In genomic region chr6:37171141-37171969, GRCh38 we compare ENCODE assay signal across 8 cellular contexts. TPM values are rescaled to one million over a fixed set of nuclear protein-coding genes. Genes with fewer than 3 reads are reported as not detected.
DNase-seq lines count a peak whose midpoint lies in the region; ATAC-seq and TF ChIP-seq lines count a peak whose summit lies in the region.

No MANE protein-coding gene starts in this region.

- H3F3A ChIP-seq in GM23338 (replicated peaks; ENCODE audit: low read depth) = peaks cover 37% of the 10 kb centered on the region

- peak overlapping the region; percentile 85 for H3K27ac Mint-ChIP-seq in GM23338
- H3K27ac Mint-ChIP-seq in T-cell = peak overlapping the region; percentile 94 to 97

- H3K9me3 Mint-ChIP-seq in GM23338 (peaks cover 2% of the 10 kb centered on the region; the same call in 2 of the 3 replicates), T-cell (no peaks in the 10 kb centered on the region)

- H3K4me3 ChIP-seq in A673 (ENCODE audit: low read depth, low read length, poor library complexity, severe bottlenecking) (peak overlapping the region; percentile 64), GM23338 (peak overlapping the region; percentile 64)

- intact Hi-C loops in A673 (cut with micrococcal nuclease; ENCODE audit: unreplicated experiment) = loop anchor here (1.0 to 10.0 kb wide), 2 partner anchors 112 to 287 kb away; partner anchors contain the start of gene C6orf89

- no peak overlapping the region for H3K27ac ChIP-seq in A673 (ENCODE audit: low read depth, low read length, poor library complexity, severe bottlenecking)
- H3K27ac ChIP-seq in GM23338 (ENCODE audit: low read depth) = peak overlapping the region; percentile 70
- H3K27ac ChIP-seq in layer of hippocampus (ENCODE audit: low read depth, low read length) = peak overlapping the region; percentile 88

- peaks cover 42% of the 10 kb centered on the region for H3K79me2 ChIP-seq in GM23338 (replicated peaks; ENCODE audit: insufficient read depth)

- H3K27me3 Mint-ChIP-seq in GM23338 (ENCODE audit: insufficient read depth, low read depth, poor library complexity) (peaks cover 13% of the 10 kb centered on the region), T-cell (no peaks in the 10 kb centered on the region)

- H3K27me3 ChIP-seq in A673 (replicated peaks; ENCODE audit: insufficient read depth, low read depth, low read length, poor library complexity) = no peaks in the 10 kb centered on the region
- H3K27me3 ChIP-seq in GM23338 (ENCODE audit: insufficient read depth) = no peaks in the 10 kb centered on the region
- no peaks in the 10 kb centered on the region for H3K27me3 ChIP-seq in layer of hippocampus (ENCODE audit: control insufficient read depth, insufficient read depth, low read length)

- H3K4me2 ChIP-seq in GM23338 = peak overlapping the region; percentile 85

- H3K4me3 Mint-ChIP-seq in GM23338 (peak overlapping the region; percentile 90), T-cell (peak overlapping the region; percentile 90 to 92 (median 91))

- no peaks in the 10 kb centered on the region for H3K9me3 ChIP-seq in A673 (ENCODE audit: low read depth, low read length, poor library complexity, severe bottlenecking)

- H3K4me1 Mint-ChIP-seq in GM23338 (peaks cover 48% of the 10 kb centered on the region), T-cell (peaks cover 54 to 56% (median 55%) of the 10 kb centered on the region in 3 donors)

- DNase-seq in A673 (ENCODE audit: low spot score) = peak; percentile 30
- peak; percentile 36 for DNase-seq in GM23338 (ENCODE audit: low spot score)
- peak in 21 of 34 experiments; percentile 5 to 52 (median 34) for DNase-seq in T-cell
- DNase-seq in central memory CD4-positive, alpha-beta T cell = peak; percentile 30
- DNase-seq in stimulated activated CD4-positive, alpha-beta T cell treated with anti-CD3 and anti-CD28 coated beads, Interleukin-2, amount 100 ng/mL, for 24 hours = peak; percentile 43 to 45

- H3K36me3 Mint-ChIP-seq in GM23338 (ENCODE audit: low read depth) = peaks cover 49% of the 10 kb centered on the region
- peaks cover 49% of the 10 kb centered on the region for H3K36me3 Mint-ChIP-seq in T-cell

- no peak overlapping the region for H2AFZ ChIP-seq in GM23338

- no TSS peak for BruUV-seq in A673 (replicated peaks; lab: Mats Ljungman, UMichigan)

- CTCF ChIA-PET in A673 (lab: Charles Lee) = interaction anchor here (0.6 to 5.4 kb wide), 11 partner anchors 39 to 194 kb away, joined by 3 to 38 read pairs (median 4); no protein-coding TSS in a partner anchor
- CTCF ChIA-PET in T-cell (lab: Charles Lee) = interaction anchor here (0.5 to 8.6 kb wide), 25 partner anchors 10 to 1846 kb away, joined by 3 to 142 read pairs (median 4); partner anchors contain the start of gene C6orf89 (in 1 of the 2)

- peaks cover 8% of the 10 kb centered on the region for H3K4me1 ChIP-seq in A673 (ENCODE audit: insufficient read depth, low read length, poor library complexity, severe bottlenecking)
- H3K4me1 ChIP-seq in GM23338 (ENCODE audit: insufficient read depth) = peaks cover 20% of the 10 kb centered on the region

- TF ChIP-seq CTCF in A673 (conservative IDR thresholded peaks at IDR 0.05; ENCODE audit: low read depth, low read length) (no peak), GM23338 (conservative IDR thresholded peaks at IDR 0.05; ENCODE audit: low read depth in 2 of 2) (no peak)

- H3K9me2 ChIP-seq in GM23338 (ENCODE audit: insufficient read depth) = no peaks in the 10 kb centered on the region

- peaks cover 30% of the 10 kb centered on the region for H4K20me1 ChIP-seq in GM23338 (replicated peaks; ENCODE audit: insufficient read depth)

- POLR2A ChIA-PET in A673 (lab: Charles Lee; ENCODE audit: low non-redundant PET) (no interaction called here), T-cell (lab: Charles Lee) (interaction anchor here (0.7 to 2.0 kb wide), 6 partner anchors 38 to 192 kb away, joined by 3 to 7 read pairs (median 4); no protein-coding TSS in a partner anchor)

- peaks cover 31% of the 10 kb centered on the region for H3K36me3 ChIP-seq in A673 (ENCODE audit: insufficient read depth, low read length, poor library complexity, severe bottlenecking)
- H3K36me3 ChIP-seq in GM23338 (ENCODE audit: insufficient read depth) = peaks cover 30% of the 10 kb centered on the region

- ATAC-seq in GM23338 (peak; percentile 3), T-cell (replicated peaks in 1 of 4) (no peak), HG03025 (IDR thresholded peaks at IDR 0.05; ENCODE audit: low FRiP score, unreplicated experiment) (no peak), HG03280 (IDR thresholded peaks at IDR 0.05; ENCODE audit: unreplicated experiment) (no peak)

TF ChIP-seq in GM23338, 12 proteins besides CTCF, POLR2A, EP300 and RAD21:
- TF ChIP-seq, protein P1, sequence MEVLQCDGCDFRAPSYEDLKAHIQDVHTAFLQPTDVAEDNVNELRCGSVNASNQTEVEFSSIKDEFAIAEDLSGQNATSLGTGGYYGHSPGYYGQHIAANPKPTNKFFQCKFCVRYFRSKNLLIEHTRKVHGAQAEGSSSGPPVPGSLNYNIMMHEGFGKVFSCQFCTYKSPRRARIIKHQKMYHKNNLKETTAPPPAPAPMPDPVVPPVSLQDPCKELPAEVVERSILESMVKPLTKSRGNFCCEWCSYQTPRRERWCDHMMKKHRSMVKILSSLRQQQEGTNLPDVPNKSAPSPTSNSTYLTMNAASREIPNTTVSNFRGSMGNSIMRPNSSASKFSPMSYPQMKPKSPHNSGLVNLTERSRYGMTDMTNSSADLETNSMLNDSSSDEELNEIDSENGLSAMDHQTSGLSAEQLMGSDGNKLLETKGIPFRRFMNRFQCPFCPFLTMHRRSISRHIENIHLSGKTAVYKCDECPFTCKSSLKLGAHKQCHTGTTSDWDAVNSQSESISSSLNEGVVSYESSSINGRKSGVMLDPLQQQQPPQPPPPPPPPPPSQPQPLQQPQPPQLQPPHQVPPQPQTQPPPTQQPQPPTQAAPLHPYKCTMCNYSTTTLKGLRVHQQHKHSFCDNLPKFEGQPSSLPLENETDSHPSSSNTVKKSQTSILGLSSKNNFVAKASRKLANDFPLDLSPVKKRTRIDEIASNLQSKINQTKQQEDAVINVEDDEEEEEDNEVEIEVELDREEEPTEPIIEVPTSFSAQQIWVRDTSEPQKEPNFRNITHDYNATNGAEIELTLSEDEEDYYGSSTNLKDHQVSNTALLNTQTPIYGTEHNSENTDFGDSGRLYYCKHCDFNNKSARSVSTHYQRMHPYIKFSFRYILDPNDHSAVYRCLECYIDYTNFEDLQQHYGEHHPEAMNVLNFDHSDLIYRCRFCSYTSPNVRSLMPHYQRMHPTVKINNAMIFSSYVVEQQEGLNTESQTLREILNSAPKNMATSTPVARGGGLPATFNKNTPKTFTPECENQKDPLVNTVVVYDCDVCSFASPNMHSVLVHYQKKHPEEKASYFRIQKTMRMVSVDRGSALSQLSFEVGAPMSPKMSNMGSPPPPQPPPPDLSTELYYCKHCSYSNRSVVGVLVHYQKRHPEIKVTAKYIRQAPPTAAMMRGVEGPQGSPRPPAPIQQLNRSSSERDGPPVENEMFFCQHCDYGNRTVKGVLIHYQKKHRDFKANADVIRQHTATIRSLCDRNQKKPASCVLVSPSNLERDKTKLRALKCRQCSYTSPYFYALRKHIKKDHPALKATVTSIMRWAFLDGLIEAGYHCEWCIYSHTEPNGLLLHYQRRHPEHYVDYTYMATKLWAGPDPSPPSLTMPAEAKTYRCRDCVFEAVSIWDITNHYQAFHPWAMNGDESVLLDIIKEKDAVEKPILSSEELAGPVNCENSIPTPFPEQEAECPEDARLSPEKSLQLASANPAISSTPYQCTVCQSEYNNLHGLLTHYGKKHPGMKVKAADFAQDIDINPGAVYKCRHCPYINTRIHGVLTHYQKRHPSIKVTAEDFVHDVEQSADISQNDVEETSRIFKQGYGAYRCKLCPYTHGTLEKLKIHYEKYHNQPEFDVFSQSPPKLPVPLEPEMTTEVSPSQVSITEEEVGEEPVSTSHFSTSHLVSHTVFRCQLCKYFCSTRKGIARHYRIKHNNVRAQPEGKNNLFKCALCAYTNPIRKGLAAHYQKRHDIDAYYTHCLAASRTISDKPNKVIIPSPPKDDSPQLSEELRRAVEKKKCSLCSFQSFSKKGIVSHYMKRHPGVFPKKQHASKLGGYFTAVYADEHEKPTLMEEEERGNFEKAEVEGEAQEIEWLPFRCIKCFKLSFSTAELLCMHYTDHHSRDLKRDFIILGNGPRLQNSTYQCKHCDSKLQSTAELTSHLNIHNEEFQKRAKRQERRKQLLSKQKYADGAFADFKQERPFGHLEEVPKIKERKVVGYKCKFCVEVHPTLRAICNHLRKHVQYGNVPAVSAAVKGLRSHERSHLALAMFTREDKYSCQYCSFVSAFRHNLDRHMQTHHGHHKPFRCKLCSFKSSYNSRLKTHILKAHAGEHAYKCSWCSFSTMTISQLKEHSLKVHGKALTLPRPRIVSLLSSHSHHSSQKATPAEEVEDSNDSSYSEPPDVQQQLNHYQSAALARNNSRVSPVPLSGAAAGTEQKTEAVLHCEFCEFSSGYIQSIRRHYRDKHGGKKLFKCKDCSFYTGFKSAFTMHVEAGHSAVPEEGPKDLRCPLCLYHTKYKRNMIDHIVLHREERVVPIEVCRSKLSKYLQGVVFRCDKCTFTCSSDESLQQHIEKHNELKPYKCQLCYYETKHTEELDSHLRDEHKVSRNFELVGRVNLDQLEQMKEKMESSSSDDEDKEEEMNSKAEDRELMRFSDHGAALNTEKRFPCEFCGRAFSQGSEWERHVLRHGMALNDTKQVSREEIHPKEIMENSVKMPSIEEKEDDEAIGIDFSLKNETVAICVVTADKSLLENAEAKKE (CRISPR knock-in tag; IDR thresholded peaks at IDR 0.05) = no peak
- TF ChIP-seq ZNF114 (CRISPR knock-in tag; IDR thresholded peaks at IDR 0.05) = no peak
- TF ChIP-seq EZH2phosphoT487 (IDR thresholded peaks at IDR 0.05; ENCODE audit: unreplicated experiment) = no peak

RNA-seq across cellular contexts. Expression of gene PIM1, which starts 1.4 kb away (rescaled TPM):
- total RNA-seq in A673 (2021) (8.9 and 10.6 TPM in 2 replicates), T-cell (100 to 1,000 TPM; 225 to 334 (median 313) TPM)
- total RNA-seq in GM23338 (2014; rRNA removed; shearing (Covaris generic)) = 64.0 and 74.2 TPM in 2 replicates
- 43.7 and 46.0 TPM in 2 replicates for polyA plus RNA-seq in GM23338 (2016; fragmentation: Nextera tagmentation; extraction: Ambion mirVana)
